In genomic region chr2:20013061-20013721, GRCh38 we compare ENCODE assay signal across 1 cellular context.
A peak's percentile ranks its signal among the peaks of the same experiment; 100 is the strongest.
TF ChIP-seq lines count a peak whose summit lies in the region.

No MANE protein-coding gene starts in this region.

TF ChIP-seq in HepG2, 621 proteins besides CTCF, POLR2A, EP300 and RAD21 (continues in another document):
- no peak for TF ChIP-seq NR0B2 (CRISPR knock-in tag; IDR thresholded peaks at IDR 0.05)
- TF ChIP-seq SMYD3 (CRISPR knock-in tag; IDR thresholded peaks at IDR 0.05): no peak
- no peak for TF ChIP-seq ZNF264 (CRISPR knock-in tag; IDR thresholded peaks at IDR 0.05)
- peak in 1 of 2 experiments; percentile 26; a peak in 1 of 4 replicates for TF ChIP-seq KLF16 (CRISPR knock-in tag; IDR thresholded peaks at IDR 0.05)
- TF ChIP-seq, protein P1, sequence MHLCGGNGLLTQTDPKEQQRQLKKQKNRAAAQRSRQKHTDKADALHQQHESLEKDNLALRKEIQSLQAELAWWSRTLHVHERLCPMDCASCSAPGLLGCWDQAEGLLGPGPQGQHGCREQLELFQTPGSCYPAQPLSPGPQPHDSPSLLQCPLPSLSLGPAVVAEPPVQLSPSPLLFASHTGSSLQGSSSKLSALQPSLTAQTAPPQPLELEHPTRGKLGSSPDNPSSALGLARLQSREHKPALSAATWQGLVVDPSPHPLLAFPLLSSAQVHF (CRISPR knock-in tag; IDR thresholded peaks at IDR 0.05): no peak
- TF ChIP-seq PCBP2 (optimal IDR thresholded peaks at IDR 0.05; ENCODE audit: low read depth, low read length, poor library complexity, severe bottlenecking): no peak
- TF ChIP-seq TBL1XR1 (IDR thresholded peaks at IDR 0.05; ENCODE audit: borderline replicate concordance, low read length, partially characterized antibody): no peak
- no peak for TF ChIP-seq ZNF253 (CRISPR knock-in tag; IDR thresholded peaks at IDR 0.05; ENCODE audit: borderline replicate concordance)
- TF ChIP-seq GFI1 (CRISPR knock-in tag; IDR thresholded peaks at IDR 0.05; ENCODE audit: borderline replicate concordance): no peak; the same call in 1 of the 2 replicates
- no peak for TF ChIP-seq DR1 (CRISPR knock-in tag; IDR thresholded peaks at IDR 0.05)
- TF ChIP-seq ZNF251 (CRISPR knock-in tag; IDR thresholded peaks at IDR 0.05): no peak
- TF ChIP-seq RARA (CRISPR knock-in tag; IDR thresholded peaks at IDR 0.05): peak; percentile 68
- TF ChIP-seq HBP1 (CRISPR knock-in tag; IDR thresholded peaks at IDR 0.05; ENCODE audit: low read depth): no peak
- TF ChIP-seq ARID3A (IDR thresholded peaks at IDR 0.05; ENCODE audit: low read depth, low read length): no peak
- TF ChIP-seq MED1 (CRISPR knock-in tag; IDR thresholded peaks at IDR 0.05): peak; percentile 78
- TF ChIP-seq, protein P2, sequence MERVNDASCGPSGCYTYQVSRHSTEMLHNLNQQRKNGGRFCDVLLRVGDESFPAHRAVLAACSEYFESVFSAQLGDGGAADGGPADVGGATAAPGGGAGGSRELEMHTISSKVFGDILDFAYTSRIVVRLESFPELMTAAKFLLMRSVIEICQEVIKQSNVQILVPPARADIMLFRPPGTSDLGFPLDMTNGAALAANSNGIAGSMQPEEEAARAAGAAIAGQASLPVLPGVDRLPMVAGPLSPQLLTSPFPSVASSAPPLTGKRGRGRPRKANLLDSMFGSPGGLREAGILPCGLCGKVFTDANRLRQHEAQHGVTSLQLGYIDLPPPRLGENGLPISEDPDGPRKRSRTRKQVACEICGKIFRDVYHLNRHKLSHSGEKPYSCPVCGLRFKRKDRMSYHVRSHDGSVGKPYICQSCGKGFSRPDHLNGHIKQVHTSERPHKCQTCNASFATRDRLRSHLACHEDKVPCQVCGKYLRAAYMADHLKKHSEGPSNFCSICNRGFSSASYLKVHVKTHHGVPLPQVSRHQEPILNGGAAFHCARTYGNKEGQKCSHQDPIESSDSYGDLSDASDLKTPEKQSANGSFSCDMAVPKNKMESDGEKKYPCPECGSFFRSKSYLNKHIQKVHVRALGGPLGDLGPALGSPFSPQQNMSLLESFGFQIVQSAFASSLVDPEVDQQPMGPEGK (CRISPR knock-in tag; IDR thresholded peaks at IDR 0.05): no peak; the same call in none of the 2 replicates
- TF ChIP-seq ZNF333 (CRISPR knock-in tag; IDR thresholded peaks at IDR 0.05; ENCODE audit: borderline replicate concordance): no peak
- TF ChIP-seq ELF1 (CRISPR knock-in tag; IDR thresholded peaks at IDR 0.05): no peak; the same call in 1 of the 2 replicates
- TF ChIP-seq HOXA9 (CRISPR knock-in tag; IDR thresholded peaks at IDR 0.05; ENCODE audit: borderline replicate concordance): no peak
- TF ChIP-seq, protein P3, sequence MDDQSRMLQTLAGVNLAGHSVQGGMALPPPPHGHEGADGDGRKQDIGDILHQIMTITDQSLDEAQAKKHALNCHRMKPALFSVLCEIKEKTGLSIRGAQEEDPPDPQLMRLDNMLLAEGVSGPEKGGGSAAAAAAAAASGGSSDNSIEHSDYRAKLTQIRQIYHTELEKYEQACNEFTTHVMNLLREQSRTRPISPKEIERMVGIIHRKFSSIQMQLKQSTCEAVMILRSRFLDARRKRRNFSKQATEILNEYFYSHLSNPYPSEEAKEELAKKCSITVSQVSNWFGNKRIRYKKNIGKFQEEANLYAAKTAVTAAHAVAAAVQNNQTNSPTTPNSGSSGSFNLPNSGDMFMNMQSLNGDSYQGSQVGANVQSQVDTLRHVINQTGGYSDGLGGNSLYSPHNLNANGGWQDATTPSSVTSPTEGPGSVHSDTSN (CRISPR knock-in tag; IDR thresholded peaks at IDR 0.05; ENCODE audit: borderline replicate concordance): no peak
- no peak for TF ChIP-seq ONECUT2 (CRISPR knock-in tag; IDR thresholded peaks at IDR 0.05)
- no peak; the same call in 1 of the 2 replicates for TF ChIP-seq ZNF614 (CRISPR knock-in tag; IDR thresholded peaks at IDR 0.05; ENCODE audit: borderline replicate concordance)
- no peak for TF ChIP-seq CAMTA2 (CRISPR knock-in tag; IDR thresholded peaks at IDR 0.05; ENCODE audit: borderline replicate concordance)
- TF ChIP-seq, protein P4, sequence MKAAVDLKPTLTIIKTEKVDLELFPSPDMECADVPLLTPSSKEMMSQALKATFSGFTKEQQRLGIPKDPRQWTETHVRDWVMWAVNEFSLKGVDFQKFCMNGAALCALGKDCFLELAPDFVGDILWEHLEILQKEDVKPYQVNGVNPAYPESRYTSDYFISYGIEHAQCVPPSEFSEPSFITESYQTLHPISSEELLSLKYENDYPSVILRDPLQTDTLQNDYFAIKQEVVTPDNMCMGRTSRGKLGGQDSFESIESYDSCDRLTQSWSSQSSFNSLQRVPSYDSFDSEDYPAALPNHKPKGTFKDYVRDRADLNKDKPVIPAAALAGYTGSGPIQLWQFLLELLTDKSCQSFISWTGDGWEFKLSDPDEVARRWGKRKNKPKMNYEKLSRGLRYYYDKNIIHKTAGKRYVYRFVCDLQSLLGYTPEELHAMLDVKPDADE (CRISPR knock-in tag; IDR thresholded peaks at IDR 0.05): no peak
- TF ChIP-seq TOPORS (CRISPR knock-in tag; IDR thresholded peaks at IDR 0.05): no peak; the same call in 1 of the 2 replicates
- TF ChIP-seq NFYB (CRISPR knock-in tag; IDR thresholded peaks at IDR 0.05): no peak; the same call in 1 of the 2 replicates
- TF ChIP-seq ZNF547 (CRISPR knock-in tag; IDR thresholded peaks at IDR 0.05): no peak
- TF ChIP-seq ZSCAN25 (CRISPR knock-in tag; IDR thresholded peaks at IDR 0.05): no peak
- TF ChIP-seq KAT8 (CRISPR knock-in tag; IDR thresholded peaks at IDR 0.05): no peak
- TF ChIP-seq ATF4 (CRISPR knock-in tag; IDR thresholded peaks at IDR 0.05): 0 out of 4 replicates have a peak, but pooled peaks of 1 of the 2 experiments have one; percentile 17
- no peak; the same call in 1 of the 2 replicates for TF ChIP-seq RCOR2 (CRISPR knock-in tag; IDR thresholded peaks at IDR 0.05)
- TF ChIP-seq ZBTB46 (CRISPR knock-in tag; IDR thresholded peaks at IDR 0.05; ENCODE audit: borderline replicate concordance): 0 out of 2 replicates have a peak, but pooled peaks have one; percentile 43
- TF ChIP-seq XRCC5 (optimal IDR thresholded peaks at IDR 0.05; ENCODE audit: low read length): no peak
- TF ChIP-seq, protein P5, sequence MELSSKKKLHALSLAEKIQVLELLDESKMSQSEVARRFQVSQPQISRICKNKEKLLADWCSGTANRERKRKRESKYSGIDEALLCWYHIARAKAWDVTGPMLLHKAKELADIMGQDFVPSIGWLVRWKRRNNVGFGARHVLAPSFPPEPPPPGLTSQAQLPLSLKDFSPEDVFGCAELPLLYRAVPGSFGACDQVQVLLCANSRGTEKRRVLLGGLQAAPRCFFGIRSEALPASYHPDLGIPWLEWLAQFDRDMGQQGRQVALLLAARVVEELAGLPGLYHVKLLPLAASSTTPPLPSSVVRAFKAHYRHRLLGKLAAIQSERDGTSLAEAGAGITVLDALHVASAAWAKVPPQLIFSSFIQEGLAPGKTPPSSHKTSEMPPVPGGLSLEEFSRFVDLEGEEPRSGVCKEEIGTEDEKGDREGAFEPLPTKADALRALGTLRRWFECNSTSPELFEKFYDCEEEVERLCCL (CRISPR knock-in tag; IDR thresholded peaks at IDR 0.05; ENCODE audit: borderline replicate concordance): no peak
- TF ChIP-seq, protein P6, sequence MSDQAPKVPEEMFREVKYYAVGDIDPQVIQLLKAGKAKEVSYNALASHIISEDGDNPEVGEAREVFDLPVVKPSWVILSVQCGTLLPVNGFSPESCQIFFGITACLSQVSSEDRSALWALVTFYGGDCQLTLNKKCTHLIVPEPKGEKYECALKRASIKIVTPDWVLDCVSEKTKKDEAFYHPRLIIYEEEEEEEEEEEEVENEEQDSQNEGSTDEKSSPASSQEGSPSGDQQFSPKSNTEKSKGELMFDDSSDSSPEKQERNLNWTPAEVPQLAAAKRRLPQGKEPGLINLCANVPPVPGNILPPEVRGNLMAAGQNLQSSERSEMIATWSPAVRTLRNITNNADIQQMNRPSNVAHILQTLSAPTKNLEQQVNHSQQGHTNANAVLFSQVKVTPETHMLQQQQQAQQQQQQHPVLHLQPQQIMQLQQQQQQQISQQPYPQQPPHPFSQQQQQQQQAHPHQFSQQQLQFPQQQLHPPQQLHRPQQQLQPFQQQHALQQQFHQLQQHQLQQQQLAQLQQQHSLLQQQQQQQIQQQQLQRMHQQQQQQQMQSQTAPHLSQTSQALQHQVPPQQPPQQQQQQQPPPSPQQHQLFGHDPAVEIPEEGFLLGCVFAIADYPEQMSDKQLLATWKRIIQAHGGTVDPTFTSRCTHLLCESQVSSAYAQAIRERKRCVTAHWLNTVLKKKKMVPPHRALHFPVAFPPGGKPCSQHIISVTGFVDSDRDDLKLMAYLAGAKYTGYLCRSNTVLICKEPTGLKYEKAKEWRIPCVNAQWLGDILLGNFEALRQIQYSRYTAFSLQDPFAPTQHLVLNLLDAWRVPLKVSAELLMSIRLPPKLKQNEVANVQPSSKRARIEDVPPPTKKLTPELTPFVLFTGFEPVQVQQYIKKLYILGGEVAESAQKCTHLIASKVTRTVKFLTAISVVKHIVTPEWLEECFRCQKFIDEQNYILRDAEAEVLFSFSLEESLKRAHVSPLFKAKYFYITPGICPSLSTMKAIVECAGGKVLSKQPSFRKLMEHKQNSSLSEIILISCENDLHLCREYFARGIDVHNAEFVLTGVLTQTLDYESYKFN (CRISPR knock-in tag; conservative IDR thresholded peaks at IDR 0.05): peak; percentile 78
- no peak for TF ChIP-seq ZNF335 (CRISPR knock-in tag; IDR thresholded peaks at IDR 0.05)
- peak; percentile 49; the same call in 1 of the 2 replicates for TF ChIP-seq ZNF605 (CRISPR knock-in tag; IDR thresholded peaks at IDR 0.05)
- TF ChIP-seq, protein P7, sequence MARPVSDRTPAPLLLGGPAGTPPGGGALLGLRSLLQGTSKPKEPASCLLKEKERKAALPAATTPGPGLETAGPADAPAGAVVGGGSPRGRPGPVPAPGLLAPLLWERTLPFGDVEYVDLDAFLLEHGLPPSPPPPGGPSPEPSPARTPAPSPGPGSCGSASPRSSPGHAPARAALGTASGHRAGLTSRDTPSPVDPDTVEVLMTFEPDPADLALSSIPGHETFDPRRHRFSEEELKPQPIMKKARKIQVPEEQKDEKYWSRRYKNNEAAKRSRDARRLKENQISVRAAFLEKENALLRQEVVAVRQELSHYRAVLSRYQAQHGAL (CRISPR knock-in tag; IDR thresholded peaks at IDR 0.05; ENCODE audit: not compliant biosample characterization): no peak
- TF ChIP-seq CBX2 (IDR thresholded peaks at IDR 0.05; ENCODE audit: low read depth, low read length): no peak
- no peak for TF ChIP-seq CBX2 (CRISPR knock-in tag; IDR thresholded peaks at IDR 0.05; ENCODE audit: low read depth)
- peak; percentile 99; the same call in 1 of the 2 replicates for TF ChIP-seq NFKBIZ (CRISPR knock-in tag; IDR thresholded peaks at IDR 0.05)
- TF ChIP-seq ATF7-NPFF (CRISPR knock-in tag; IDR thresholded peaks at IDR 0.05; ENCODE audit: low read depth): no peak
- TF ChIP-seq ZNF576 (CRISPR knock-in tag; IDR thresholded peaks at IDR 0.05): no peak
- no peak; the same call in 1 of the 2 replicates for TF ChIP-seq SIX4 (CRISPR knock-in tag; IDR thresholded peaks at IDR 0.05)
- no peak for TF ChIP-seq ZNF263 (CRISPR knock-in tag; IDR thresholded peaks at IDR 0.05)
